ENCODE assay signal across 1 cellular context in the genomic region with DNA sequence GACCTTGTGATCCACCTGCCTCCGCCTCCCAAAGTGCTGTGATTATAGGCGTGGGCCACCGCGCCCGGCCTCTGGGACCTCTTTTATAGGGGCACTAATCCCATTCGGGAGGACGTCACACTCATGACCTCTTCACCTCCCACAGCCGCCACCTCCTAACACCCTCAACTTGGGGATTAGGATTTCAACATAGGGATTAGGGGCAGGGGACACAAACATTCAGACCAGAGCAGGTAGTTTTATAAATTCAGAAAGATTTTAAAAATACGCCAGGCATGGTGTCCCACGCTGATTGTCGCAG.
TF ChIP-seq lines count a peak whose summit lies in the region.

No MANE protein-coding gene starts in this region.

TF ChIP-seq in WTC11, 78 proteins besides CTCF, POLR2A, EP300 and RAD21 (continued from another document):
- TF ChIP-seq, protein P1, sequence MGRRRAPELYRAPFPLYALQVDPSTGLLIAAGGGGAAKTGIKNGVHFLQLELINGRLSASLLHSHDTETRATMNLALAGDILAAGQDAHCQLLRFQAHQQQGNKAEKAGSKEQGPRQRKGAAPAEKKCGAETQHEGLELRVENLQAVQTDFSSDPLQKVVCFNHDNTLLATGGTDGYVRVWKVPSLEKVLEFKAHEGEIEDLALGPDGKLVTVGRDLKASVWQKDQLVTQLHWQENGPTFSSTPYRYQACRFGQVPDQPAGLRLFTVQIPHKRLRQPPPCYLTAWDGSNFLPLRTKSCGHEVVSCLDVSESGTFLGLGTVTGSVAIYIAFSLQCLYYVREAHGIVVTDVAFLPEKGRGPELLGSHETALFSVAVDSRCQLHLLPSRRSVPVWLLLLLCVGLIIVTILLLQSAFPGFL (CRISPR knock-in tag; IDR thresholded peaks at IDR 0.05; ENCODE audit: borderline replicate concordance) = no peak
